In the genomic region with DNA sequence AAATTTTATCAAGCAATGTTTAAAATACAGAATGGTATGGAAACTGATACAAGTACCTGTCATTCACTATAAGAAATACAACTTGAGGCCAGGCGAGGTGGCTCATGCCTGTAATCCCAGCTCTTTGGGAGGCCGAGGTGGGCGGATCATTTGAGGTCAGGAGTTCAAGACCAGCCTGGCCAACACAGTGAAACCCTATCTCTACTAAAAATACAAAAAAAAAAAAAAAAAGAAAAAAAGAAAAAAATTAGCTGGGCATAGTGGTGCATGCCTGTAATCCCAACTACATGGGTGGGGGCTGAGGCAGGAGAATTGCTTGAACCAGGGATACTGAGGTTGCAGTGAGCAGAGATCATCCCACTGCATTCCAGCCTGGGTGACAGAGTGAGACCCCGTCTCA, we compare ENCODE assay signal across 3 cellular contexts. TPM values are rescaled to one million over a fixed set of nuclear protein-coding genes. Genes with fewer than 3 reads are reported as not detected.
"Had no signal": no experiment of that assay in that cellular context is flagged by ENCODE, and none has a peak within 500 bp of the region (broad histone marks: within the 10 kb centered on the region; RNA-seq: fewer than 3 reads in every experiment).

No MANE protein-coding gene starts in this region.

RNA-seq across cellular contexts. Expression of a gene that starts 2.7 kb away (rescaled TPM):
- polyA plus RNA-seq: IgD-negative memory B cell had no signal

RNA-seq across cellular contexts. Expression of a gene that starts 43.2 kb away (rescaled TPM):
- total RNA-seq: HepG2, K562 had no signal
- polyA plus RNA-seq: HepG2, IgD-negative memory B cell, K562 had no signal
